11 cellular contexts compared by ENCODE assay signal in genomic region chr1:26162220-26162703, GRCh38. TPM values are rescaled to one million over a fixed set of nuclear protein-coding genes. Genes with fewer than 3 reads are reported as not detected.
A peak's percentile ranks its signal among the peaks of the same experiment; 100 is the strongest.
DNase-seq lines count a peak whose midpoint lies in the region; ATAC-seq and TF ChIP-seq lines count a peak whose summit lies in the region.
"Had no signal": no experiment of that assay in that cellular context is flagged by ENCODE, and none has a peak within 500 bp of the region (broad histone marks: within the 10 kb centered on the region; RNA-seq: fewer than 3 reads in every experiment).

No MANE protein-coding gene starts in this region.

- no peaks in the 10 kb centered on the region for H3K9me2 ChIP-seq in SU-DHL-6 (replicated peaks; ENCODE audit: insufficient read depth, low read length)

- H3K9ac ChIP-seq in SU-DHL-6 (ENCODE audit: low read length): no peak overlapping the region

- no peak overlapping the region for H2AFZ ChIP-seq in SU-DHL-6 (ENCODE audit: low read depth, low read length, severe bottlenecking)

- H3K27ac ChIP-seq in SU-DHL-6 (ENCODE audit: low read depth, low read length): no peak overlapping the region

- H4K20me1 ChIP-seq in SU-DHL-6 (ENCODE audit: low read depth, low read length): no peaks in the 10 kb centered on the region

- H3K9me3 ChIP-seq in SU-DHL-6 (ENCODE audit: insufficient read depth, low read length): no peaks in the 10 kb centered on the region

- H3K36me3 ChIP-seq in SU-DHL-6 (ENCODE audit: low read length): no peaks in the 10 kb centered on the region

- DNase-seq in GM20000 (ENCODE audit: low spot score): peak; percentile 31
- no peak for DNase-seq in fibroblast of villous mesenchyme (ENCODE audit: low read depth)
- no peak for DNase-seq in skeletal muscle cell (ENCODE audit: low read depth)
- DNase-seq in cerebellar cortex (ENCODE audit: low spot score): no peak
- DNase-seq in mesenteric fat pad (ENCODE audit: low spot score): no peak
- DNase-seq in islet precursor cell: no peak

- TF ChIP-seq CTCF in GM20000 (IDR thresholded peaks at IDR 0.05; ENCODE audit: extremely low read depth, missing control alignments) (no peak), SU-DHL-6 (IDR thresholded peaks at IDR 0.05; ENCODE audit: insufficient read depth, low read length, poor library complexity, severe bottlenecking) (no peak), fibroblast of villous mesenchyme (IDR thresholded peaks at IDR 0.05; ENCODE audit: insufficient read depth, low read depth, low read length) (no peak)

- no peaks in the 10 kb centered on the region for H3K27me3 ChIP-seq in SU-DHL-6 (ENCODE audit: low read length)

- H3F3A ChIP-seq in SU-DHL-6 (ENCODE audit: insufficient read depth): no peaks in the 10 kb centered on the region

- H3K4me2 ChIP-seq in SU-DHL-6 (ENCODE audit: low read depth, low read length, poor library complexity, severe bottlenecking): peak overlapping the region; percentile 31

- ATAC-seq in GM18873 (IDR thresholded peaks at IDR 0.05; ENCODE audit: low FRiP score, unreplicated experiment): no peak

- H3K79me2 ChIP-seq in SU-DHL-6 (ENCODE audit: insufficient read depth, low read length): no peaks in the 10 kb centered on the region

- H3K4me3 ChIP-seq in SU-DHL-6 (ENCODE audit: insufficient read depth, low read length, poor library complexity, severe bottlenecking) (no peak overlapping the region), fibroblast of villous mesenchyme (ENCODE audit: low read depth, low read length) (peak overlapping the region; percentile 48), skeletal muscle cell (ENCODE audit: low read depth, low read length) (peak overlapping the region; percentile 46)

RNA-seq across cellular contexts. Expression of gene FAM110D, which starts 3.4 kb away (rescaled TPM):
- total RNA-seq in fibroblast of villous mesenchyme (under 0.01 TPM in 1 of 2 replicates, not detected in the other), mesenteric fat pad (6.3 TPM)
- total RNA-seq: RPMI7951 had no signal

RNA-seq across cellular contexts. Expression of gene C1orf232, which starts 6.5 kb away (rescaled TPM):
- total RNA-seq in fibroblast of villous mesenchyme: not detected in 2 replicates
- total RNA-seq in mesenteric fat pad: not detected
- total RNA-seq: glomerular endothelial cell, RPMI7951, ureter had no signal

RNA-seq across cellular contexts. Expression of gene ZNF593, which starts 7.4 kb away (rescaled TPM):
- total RNA-seq in fibroblast of villous mesenchyme: 20.3 and 26.4 TPM in 2 replicates
- total RNA-seq in mesenteric fat pad: 32.7 TPM

RNA-seq across cellular contexts. Expression of gene ZNF593OS, which starts 9.4 kb away (rescaled TPM):
- total RNA-seq in fibroblast of villous mesenchyme (0.32 TPM in 1 of 2 replicates, not detected in the other), mesenteric fat pad (not detected)
- total RNA-seq: glomerular endothelial cell, RPMI7951, ureter had no signal

RNA-seq across cellular contexts. Expression of gene CNKSR1, which starts 15.0 kb away (rescaled TPM):
- total RNA-seq in fibroblast of villous mesenchyme: 0.32 TPM in 1 of 2 replicates, not detected in the other
- total RNA-seq in mesenteric fat pad: 1.7 TPM
- total RNA-seq: glomerular endothelial cell had no signal
